ENCODE assay signal across 14 cellular contexts in genomic region chr12:98591209-98591608, GRCh38. TPM values are rescaled to one million over a fixed set of nuclear protein-coding genes. Genes with fewer than 3 reads are reported as not detected.
DNase-seq lines count a peak whose midpoint lies in the region; ATAC-seq and TF ChIP-seq lines count a peak whose summit lies in the region.
"Had no signal": no experiment of that assay in that cellular context is flagged by ENCODE, and none has a peak within 500 bp of the region (broad histone marks: within the 10 kb centered on the region; RNA-seq: fewer than 3 reads in every experiment).

No MANE protein-coding gene starts in this region.

- H3K9me2 ChIP-seq in Karpas-422 (replicated peaks; ENCODE audit: insufficient read depth, low read length) = no peaks in the 10 kb centered on the region

- peaks cover 27% of the 10 kb centered on the region for H3K79me2 ChIP-seq in Karpas-422 (ENCODE audit: low read length)

- H3K27me3 ChIP-seq in CD4-positive, CD25-positive, alpha-beta regulatory T cell (ENCODE audit: control insufficient read depth, insufficient read depth, low read length) = no peaks in the 10 kb centered on the region
- H3K27me3 ChIP-seq in Karpas-422 (ENCODE audit: low read length) (no peaks in the 10 kb centered on the region), adipocyte (replicated peaks; ENCODE audit: control insufficient read depth, insufficient read depth, low read length) (no peaks in the 10 kb centered on the region), right cardiac atrium (ENCODE audit: control insufficient read depth, insufficient read depth) (no peaks in the 10 kb centered on the region)

- H3K4me3 Mint-ChIP-seq in CD4-positive, CD25-positive, alpha-beta regulatory T cell = peak overlapping the region; percentile 25 to 83 (median 56)
- peak overlapping the region; percentile 18 for H3K4me3 Mint-ChIP-seq in mesothelial cell of epicardium
- H3K4me3 Mint-ChIP-seq: activated CD8-positive, alpha-beta memory T cell treated with anti-CD3 and anti-CD28 coated beads, Interleukin-2, amount 10 ng/mL, durations not matched to agents 7 days and 5 days had no signal

- no peak overlapping the region for H3K4me2 ChIP-seq in Karpas-422 (ENCODE audit: low read depth, low read length, poor library complexity, severe bottlenecking)

- peaks cover 6 to 25% (median 21%) of the 10 kb centered on the region in 4 donors for H3K4me1 Mint-ChIP-seq in CD4-positive, CD25-positive, alpha-beta regulatory T cell
- H3K4me1 Mint-ChIP-seq in mesothelial cell of epicardium = peaks cover 16% of the 10 kb centered on the region

- H2AFZ ChIP-seq in Karpas-422 (ENCODE audit: low read length) = no peak overlapping the region

- no peak for DNase-seq in CD4-positive, CD25-positive, alpha-beta regulatory T cell
- peak; percentile 51 for DNase-seq in Karpas-422
- DNase-seq in adipocyte (ENCODE audit: low read depth) = peak; percentile 53
- DNase-seq in mesothelial cell of epicardium (ENCODE audit: low spot score in 2 of 2, unreplicated experiment in 2 of 2) = no peak
- no peak for DNase-seq in right cardiac atrium
- no peak for DNase-seq in NCI-H1694 treated with DMSO at 0.1 percent for 48 hours (lab: John Stamatoyannopoulos, UW)
- DNase-seq in coronary artery (ENCODE audit: low spot score) = no peak
- DNase-seq: activated CD8-positive, alpha-beta memory T cell treated with anti-CD3 and anti-CD28 coated beads, Interleukin-2, amount 10 ng/mL, durations not matched to agents 7 days and 5 days; anterior cingulate cortex; glutamatergic neuron; NCI-H1417; NCI-H510A; T-helper 9 cell had no signal

- H3K27ac Mint-ChIP-seq in CD4-positive, CD25-positive, alpha-beta regulatory T cell = peak overlapping the region; percentile 34 to 84 (median 45)
- H3K27ac Mint-ChIP-seq in mesothelial cell of epicardium = peak overlapping the region; percentile 68
- H3K27ac Mint-ChIP-seq: activated CD8-positive, alpha-beta memory T cell treated with anti-CD3 and anti-CD28 coated beads, Interleukin-2, amount 10 ng/mL, durations not matched to agents 7 days and 5 days had no signal

- intact Hi-C loops in right cardiac atrium (cut with DNase I) = loop anchor here in 2 of 4 donors (10.0 kb wide), 1 partner anchor 54 kb away; the partner anchor contains the start of genes APAF1 (in 2 of the 2) and IKBIP (in 2 of the 2)

- TF ChIP-seq CTCF in mesothelial cell of epicardium (IDR thresholded peaks at IDR 0.05; ENCODE audit: unreplicated experiment) (no peak), coronary artery (IDR thresholded peaks at IDR 0.05) (no peak)

- H3K27me3 Mint-ChIP-seq in CD4-positive, CD25-positive, alpha-beta regulatory T cell = no peaks in the 10 kb centered on the region
- H3K27me3 Mint-ChIP-seq in mesothelial cell of epicardium (ENCODE audit: low read depth) = no peaks in the 10 kb centered on the region
- H3K27me3 Mint-ChIP-seq: activated CD8-positive, alpha-beta memory T cell treated with anti-CD3 and anti-CD28 coated beads, Interleukin-2, amount 10 ng/mL, durations not matched to agents 7 days and 5 days had no signal

- no peak for ATAC-seq in CD4-positive, CD25-positive, alpha-beta regulatory T cell (ENCODE audit: low read depth in 2 of 2)
- ATAC-seq in right cardiac atrium = no peak
- ATAC-seq: activated CD8-positive, alpha-beta memory T cell treated with anti-CD3 and anti-CD28 coated beads, Interleukin-2, amount 10 ng/mL, durations not matched to agents 7 days and 5 days; Panc1 had no signal

- H3K36me3 ChIP-seq in CD4-positive, CD25-positive, alpha-beta regulatory T cell (ENCODE audit: control insufficient read depth, insufficient read depth, low read length) = peaks cover 6% of the 10 kb centered on the region
- peaks cover 21% of the 10 kb centered on the region for H3K36me3 ChIP-seq in Karpas-422 (ENCODE audit: insufficient read depth, low read length)
- H3K36me3 ChIP-seq in adipocyte (ENCODE audit: control insufficient read depth, insufficient read depth, low read length, severe bottlenecking) = peaks cover 9% of the 10 kb centered on the region

- H3K9ac ChIP-seq in Karpas-422 (ENCODE audit: low read length) = no peak overlapping the region
- H3K9ac ChIP-seq in adipocyte (ENCODE audit: low read length) = no peak overlapping the region

- peaks cover 23% of the 10 kb centered on the region for H3K4me1 ChIP-seq in CD4-positive, CD25-positive, alpha-beta regulatory T cell (ENCODE audit: control insufficient read depth, insufficient read depth, low read length, poor library complexity, severe bottlenecking)
- H3K4me1 ChIP-seq in Karpas-422 (ENCODE audit: low read length) = peaks cover 20% of the 10 kb centered on the region
- peaks cover 4% of the 10 kb centered on the region for H3K4me1 ChIP-seq in adipocyte (ENCODE audit: control insufficient read depth, insufficient read depth, low read length)
- no peaks in the 10 kb centered on the region for H3K4me1 ChIP-seq in right cardiac atrium (ENCODE audit: control insufficient read depth, insufficient read depth, low read length)

- H3K36me3 Mint-ChIP-seq in CD4-positive, CD25-positive, alpha-beta regulatory T cell = peaks cover 9% of the 10 kb centered on the region
- H3K36me3 Mint-ChIP-seq in mesothelial cell of epicardium = no peaks in the 10 kb centered on the region

- 69% methylated on average over 4 of the region's 4 CpGs for WGBS in right cardiac atrium

- no peaks in the 10 kb centered on the region for H3K9me3 ChIP-seq in CD4-positive, CD25-positive, alpha-beta regulatory T cell (ENCODE audit: control insufficient read depth in 2 of 2, low read length in 2 of 2)
- no peaks in the 10 kb centered on the region for H3K9me3 ChIP-seq in Karpas-422 (ENCODE audit: low read length)
- H3K9me3 ChIP-seq in adipocyte (ENCODE audit: control insufficient read depth, low read length) = no peaks in the 10 kb centered on the region
- no peaks in the 10 kb centered on the region for H3K9me3 ChIP-seq in right cardiac atrium (ENCODE audit: control insufficient read depth, low read length)

- peaks cover 22% of the 10 kb centered on the region for H4K20me1 ChIP-seq in Karpas-422 (ENCODE audit: insufficient read depth, low read depth, low read length)

- H3K9me3 Mint-ChIP-seq in CD4-positive, CD25-positive, alpha-beta regulatory T cell = no peaks in the 10 kb centered on the region
- no peaks in the 10 kb centered on the region for H3K9me3 Mint-ChIP-seq in mesothelial cell of epicardium

- H3K27ac ChIP-seq in CD4-positive, CD25-positive, alpha-beta regulatory T cell (ENCODE audit: insufficient read depth, low read length, poor library complexity, severe bottlenecking) = no peak overlapping the region
- H3K27ac ChIP-seq in Karpas-422 (ENCODE audit: low read length) = no peak overlapping the region
- H3K27ac ChIP-seq in right cardiac atrium (ENCODE audit: low read length) = no peak overlapping the region
- H3K27ac ChIP-seq in coronary artery = no peak overlapping the region

- H3K4me3 ChIP-seq in CD4-positive, CD25-positive, alpha-beta regulatory T cell (ENCODE audit: low read depth, low read length) = no peak overlapping the region
- H3K4me3 ChIP-seq in Karpas-422 (ENCODE audit: low read length) (no peak overlapping the region), adipocyte (ENCODE audit: low read length) (no peak overlapping the region), right cardiac atrium (ENCODE audit: low read length) (no peak overlapping the region), coronary artery (no peak overlapping the region)

RNA-seq across cellular contexts. Expression of gene SLC25A3, which starts 2.3 kb away (rescaled TPM):
- 491 TPM for total RNA-seq in CD4-positive, CD25-positive, alpha-beta regulatory T cell
- polyA plus RNA-seq in CD4-positive, CD25-positive, alpha-beta regulatory T cell = 100 to 1,000 TPM; 315 to 484 (median 346) TPM
- total RNA-seq in Karpas-422 (2014; rRNA removed; shearing (Covaris generic); ENCODE audit: low replicate concordance) = 478 and 582 TPM in 2 replicates
- total RNA-seq in mesothelial cell of epicardium (511 to 541 TPM (median 522 TPM) in 3 replicates), right cardiac atrium (1,000 to 10,000 TPM in 3 of 4 donors, 100 to 1,000 TPM in 1; 961 to 1,212 (median 1,085) TPM)
- 1,403 TPM for polyA plus RNA-seq in right cardiac atrium

RNA-seq across cellular contexts. Expression of gene IKBIP, which starts 53.4 kb away (rescaled TPM):
- 3.4 TPM for total RNA-seq in CD4-positive, CD25-positive, alpha-beta regulatory T cell
- polyA plus RNA-seq in CD4-positive, CD25-positive, alpha-beta regulatory T cell = 10 to 100 TPM in 2 of 4 donors, 1 to 10 TPM in 2; 6.2 to 11.0 (median 9.2) TPM
- total RNA-seq in Karpas-422 (2014; rRNA removed; shearing (Covaris generic); ENCODE audit: low replicate concordance) = 30.5 and 48.5 TPM in 2 replicates
- total RNA-seq in mesothelial cell of epicardium = 18.2 to 21.0 TPM (median 19.4 TPM) in 3 replicates
- 10 to 100 TPM in 1 of 4 donors, 1 to 10 TPM in 3; 4.9 to 10.3 (median 6.3) TPM for total RNA-seq in right cardiac atrium
- polyA plus RNA-seq in right cardiac atrium = 8.1 TPM

RNA-seq across cellular contexts. Expression of gene APAF1, which starts 53.9 kb away (rescaled TPM):
- total RNA-seq in CD4-positive, CD25-positive, alpha-beta regulatory T cell = 28.5 TPM
- polyA plus RNA-seq in CD4-positive, CD25-positive, alpha-beta regulatory T cell = 1 to 10 TPM; 4.9 to 7.5 (median 6.8) TPM
- 34.1 and 63.3 TPM in 2 replicates for total RNA-seq in Karpas-422 (2014; rRNA removed; shearing (Covaris generic); ENCODE audit: low replicate concordance)
- total RNA-seq in mesothelial cell of epicardium (25.9 to 29.9 TPM (median 29.2 TPM) in 3 replicates), right cardiac atrium (1 to 10 TPM; 4.0 to 7.1 (median 4.5) TPM)
- 2.9 TPM for polyA plus RNA-seq in right cardiac atrium

Comparison
In these comparisons a context has a peak if more than half of its experiments do, and no peak if none do; other contexts are left out.
1. DNase-seq: peak in Karpas-422 (single experiment) and adipocyte (single experiment); none in CD4-positive, CD25-positive, alpha-beta regulatory T cell (0 of 3), mesothelial cell of epicardium (0 of 2), right cardiac atrium (0 of 3), NCI-H1694 treated with DMSO at 0.1 percent for 48 hours (single experiment) and coronary artery (single experiment).